1 cellular context compared by ENCODE assay signal in the genomic region with DNA sequence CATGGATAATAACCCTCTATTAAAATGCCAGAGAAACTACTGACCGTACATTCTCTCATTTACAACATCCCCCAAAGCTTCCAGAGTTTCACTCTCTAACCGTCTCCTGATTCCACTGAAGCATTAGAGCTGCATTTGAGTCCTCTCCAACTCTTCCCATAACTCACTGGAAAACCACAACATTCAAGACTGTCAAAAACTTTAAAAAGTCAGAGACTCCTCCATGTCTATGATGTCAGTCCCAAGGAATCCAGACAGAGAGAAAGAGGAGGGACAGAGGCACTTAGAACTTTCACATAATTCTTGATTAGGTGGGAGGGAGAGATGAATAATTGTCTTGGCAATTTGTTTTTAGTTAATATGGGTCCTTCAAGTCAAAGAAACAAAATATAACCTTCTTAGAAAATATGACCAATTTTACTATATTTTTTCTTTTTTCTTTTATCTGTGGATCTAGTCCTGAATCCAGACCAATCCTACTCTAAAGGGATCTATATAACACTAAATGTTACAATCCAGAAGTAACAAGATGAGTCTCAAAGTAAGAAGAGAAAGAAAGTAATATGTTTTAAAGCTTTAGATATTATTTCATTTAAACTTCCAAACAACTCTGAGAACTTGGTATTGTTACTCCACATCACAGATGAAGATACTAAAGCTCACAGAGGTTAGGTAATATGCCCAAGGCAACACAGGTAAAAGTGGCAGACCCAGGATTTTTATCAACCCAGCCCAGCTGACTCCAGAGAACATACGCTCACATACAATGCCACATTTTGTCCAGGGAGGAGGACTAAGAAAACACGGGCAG.
TF ChIP-seq lines count a peak whose summit lies in the region.

No MANE protein-coding gene starts in this region.

TF ChIP-seq in IMR-90, 13 proteins besides CTCF, POLR2A, EP300 and RAD21:
- no peak for TF ChIP-seq FOS (IDR thresholded peaks at IDR 0.05; ENCODE audit: low read depth, low read length)
- no peak for TF ChIP-seq CEBPB (IDR thresholded peaks at IDR 0.05; ENCODE audit: low read depth, low read length)
- TF ChIP-seq SMC3 (IDR thresholded peaks at IDR 0.05; ENCODE audit: low read depth, low read length): no peak
- TF ChIP-seq, protein P1, sequence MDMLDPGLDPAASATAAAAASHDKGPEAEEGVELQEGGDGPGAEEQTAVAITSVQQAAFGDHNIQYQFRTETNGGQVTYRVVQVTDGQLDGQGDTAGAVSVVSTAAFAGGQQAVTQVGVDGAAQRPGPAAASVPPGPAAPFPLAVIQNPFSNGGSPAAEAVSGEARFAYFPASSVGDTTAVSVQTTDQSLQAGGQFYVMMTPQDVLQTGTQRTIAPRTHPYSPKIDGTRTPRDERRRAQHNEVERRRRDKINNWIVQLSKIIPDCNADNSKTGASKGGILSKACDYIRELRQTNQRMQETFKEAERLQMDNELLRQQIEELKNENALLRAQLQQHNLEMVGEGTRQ (IDR thresholded peaks at IDR 0.05; ENCODE audit: low read depth, low read length): no peak
- no peak for TF ChIP-seq NFE2L2 (IDR thresholded peaks at IDR 0.05; ENCODE audit: low read depth, low read length)
- TF ChIP-seq RFX5 (IDR thresholded peaks at IDR 0.05; ENCODE audit: low read depth, low read length): no peak
- no peak for TF ChIP-seq CHD1 (IDR thresholded peaks at IDR 0.05; ENCODE audit: low read depth, low read length)
- no peak for TF ChIP-seq MAFK (IDR thresholded peaks at IDR 0.05; ENCODE audit: low read depth, low read length)
- TF ChIP-seq, protein P2, sequence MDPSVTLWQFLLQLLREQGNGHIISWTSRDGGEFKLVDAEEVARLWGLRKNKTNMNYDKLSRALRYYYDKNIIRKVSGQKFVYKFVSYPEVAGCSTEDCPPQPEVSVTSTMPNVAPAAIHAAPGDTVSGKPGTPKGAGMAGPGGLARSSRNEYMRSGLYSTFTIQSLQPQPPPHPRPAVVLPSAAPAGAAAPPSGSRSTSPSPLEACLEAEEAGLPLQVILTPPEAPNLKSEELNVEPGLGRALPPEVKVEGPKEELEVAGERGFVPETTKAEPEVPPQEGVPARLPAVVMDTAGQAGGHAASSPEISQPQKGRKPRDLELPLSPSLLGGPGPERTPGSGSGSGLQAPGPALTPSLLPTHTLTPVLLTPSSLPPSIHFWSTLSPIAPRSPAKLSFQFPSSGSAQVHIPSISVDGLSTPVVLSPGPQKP (IDR thresholded peaks at IDR 0.05; ENCODE audit: borderline replicate concordance, low read depth, low read length): no peak
- TF ChIP-seq MXI1 (IDR thresholded peaks at IDR 0.05; ENCODE audit: borderline replicate concordance, low read depth, low read length): no peak
- TF ChIP-seq RCOR1 (IDR thresholded peaks at IDR 0.05; ENCODE audit: insufficient replicate concordance, low read length): no peak
- no peak for TF ChIP-seq BHLHE40 (IDR thresholded peaks at IDR 0.05; ENCODE audit: low read depth, low read length)
- TF ChIP-seq MAZ (IDR thresholded peaks at IDR 0.05; ENCODE audit: borderline replicate concordance, low read depth, low read length): no peak
